8 cellular contexts compared by ENCODE assay signal in the genomic region with DNA sequence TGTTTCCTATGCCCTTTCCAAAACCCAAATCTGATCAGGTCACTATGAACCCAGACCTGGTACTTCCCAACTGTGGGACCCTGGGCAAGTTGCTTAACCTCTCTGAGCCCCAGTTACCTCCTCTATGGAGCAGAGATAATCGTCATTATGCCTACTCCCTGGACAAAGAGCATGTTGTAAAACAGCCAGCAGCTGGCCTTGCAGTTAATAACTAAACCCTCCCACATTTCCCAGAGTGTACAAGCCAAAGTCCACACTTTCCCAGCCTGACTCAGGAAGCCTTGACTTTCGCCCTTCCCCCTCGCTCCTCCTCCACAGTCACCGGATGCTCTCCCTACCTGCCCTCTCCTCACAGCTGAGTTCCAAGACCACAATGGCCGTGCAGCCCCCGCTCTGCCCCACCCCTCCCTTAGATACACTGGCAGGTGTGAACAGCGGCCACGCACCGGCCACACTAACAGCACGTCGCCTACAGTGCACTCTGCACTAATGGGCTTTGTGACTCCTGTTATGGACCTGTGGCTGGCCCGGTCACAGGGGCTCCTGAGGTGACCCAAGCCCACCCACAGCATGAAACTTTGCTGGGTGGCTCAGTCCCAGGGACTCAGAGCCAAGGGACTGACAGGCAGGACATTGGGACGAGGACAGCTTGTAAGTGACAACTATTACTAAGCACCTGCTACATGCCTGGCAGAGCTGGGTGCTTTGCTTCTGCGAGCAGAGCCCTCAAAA. TPM values are rescaled to one million over a fixed set of nuclear protein-coding genes. Genes with fewer than 3 reads are reported as not detected.
DNase-seq lines count a peak whose midpoint lies in the region; TF ChIP-seq lines count a peak whose summit lies in the region.

No MANE protein-coding gene starts in this region.

- intact Hi-C loops in activated T-helper 1 cell treated with anti-CD3 and anti-CD28 coated beads, Interleukin-12 subunit alpha, Interleukin-12 subunit beta, Interleukin-2, Interleukin-4 antibody, amounts not matched to agents 30 ng/mL and 10 ng/mL and 1 ng/mL, durations not matched to agents 14 hours and 24 hours and 36 hours (cut with micrococcal nuclease) = no loop called here

- H3K36me3 Mint-ChIP-seq in brain (peaks cover 3% of the 10 kb centered on the region), type B pancreatic cell (no peaks in the 10 kb centered on the region)
- H3K36me3 Mint-ChIP-seq in activated T-helper 1 cell treated with anti-CD3 and anti-CD28 coated beads, Interleukin-12 subunit alpha, Interleukin-12 subunit beta, Interleukin-2, Interleukin-4 antibody, amounts not matched to agents 30 ng/mL and 10 ng/mL and 1 ng/mL, durations not matched to agents 14 hours and 24 hours and 36 hours (ENCODE audit: low read depth) = no peaks in the 10 kb centered on the region

- in situ Hi-C loops in G401 (cut with HindIII; ENCODE audit: low sequenced_read_pairs) = no loop called here

- H3K4me1 Mint-ChIP-seq in brain (peaks cover 47% of the 10 kb centered on the region), type B pancreatic cell (ENCODE audit: unreplicated experiment) (peaks cover 38% of the 10 kb centered on the region)
- H3K4me1 Mint-ChIP-seq in activated T-helper 1 cell treated with anti-CD3 and anti-CD28 coated beads, Interleukin-12 subunit alpha, Interleukin-12 subunit beta, Interleukin-2, Interleukin-4 antibody, amounts not matched to agents 30 ng/mL and 10 ng/mL and 1 ng/mL, durations not matched to agents 14 hours and 24 hours and 36 hours (ENCODE audit: low read depth) = peaks cover 7% of the 10 kb centered on the region

- H3K27me3 Mint-ChIP-seq in brain = peaks cover 10% of the 10 kb centered on the region
- no peaks in the 10 kb centered on the region for H3K27me3 Mint-ChIP-seq in type B pancreatic cell
- H3K27me3 Mint-ChIP-seq in activated T-helper 1 cell treated with anti-CD3 and anti-CD28 coated beads, Interleukin-12 subunit alpha, Interleukin-12 subunit beta, Interleukin-2, Interleukin-4 antibody, amounts not matched to agents 30 ng/mL and 10 ng/mL and 1 ng/mL, durations not matched to agents 14 hours and 24 hours and 36 hours (ENCODE audit: insufficient read depth) = peaks cover 9% of the 10 kb centered on the region

- H3K4me3 Mint-ChIP-seq in brain (peak overlapping the region in 2 of 5 experiments; percentile 36 to 66), type B pancreatic cell (peak overlapping the region; percentile 85)
- no peak overlapping the region for H3K4me3 Mint-ChIP-seq in activated T-helper 1 cell treated with anti-CD3 and anti-CD28 coated beads, Interleukin-12 subunit alpha, Interleukin-12 subunit beta, Interleukin-2, Interleukin-4 antibody, amounts not matched to agents 30 ng/mL and 10 ng/mL and 1 ng/mL, durations not matched to agents 14 hours and 24 hours and 36 hours

- peak; percentile 31 for DNase-seq in SHP77 (lab: John Stamatoyannopoulos, UW)
- DNase-seq in SHP77 treated with DMSO at 0.1 percent for 48 hours (lab: John Stamatoyannopoulos, UW) = no peak
- DNase-seq in left kidney (ENCODE audit: low read depth, low spot score) = peak; percentile 98
- DNase-seq in type B pancreatic cell (ENCODE audit: extremely low spot score, unreplicated experiment) = no peak
- no peak for DNase-seq in activated T-helper 1 cell treated with anti-CD3 and anti-CD28 coated beads, Interleukin-12 subunit alpha, Interleukin-12 subunit beta, Interleukin-2, Interleukin-4 antibody, amounts not matched to agents 30 ng/mL and 10 ng/mL and 1 ng/mL, durations not matched to agents 14 hours and 24 hours and 36 hours (ENCODE audit: low spot score)
- DNase-seq in G401 (ENCODE audit: low spot score) = no peak
- DNase-seq in cerebellar nuclear complex (lab: John Stamatoyannopoulos, UW) = no peak

- peak overlapping the region; percentile 51 to 97 (median 90) for H3K27ac Mint-ChIP-seq in brain
- H3K27ac Mint-ChIP-seq in type B pancreatic cell = peak overlapping the region; percentile 95
- H3K27ac Mint-ChIP-seq in activated T-helper 1 cell treated with anti-CD3 and anti-CD28 coated beads, Interleukin-12 subunit alpha, Interleukin-12 subunit beta, Interleukin-2, Interleukin-4 antibody, amounts not matched to agents 30 ng/mL and 10 ng/mL and 1 ng/mL, durations not matched to agents 14 hours and 24 hours and 36 hours = no peak overlapping the region

- H3K9me3 Mint-ChIP-seq in brain (peaks cover 0 to 2% (median 0%) of the 10 kb centered on the region in 5 experiments), type B pancreatic cell (no peaks in the 10 kb centered on the region)
- H3K9me3 Mint-ChIP-seq in activated T-helper 1 cell treated with anti-CD3 and anti-CD28 coated beads, Interleukin-12 subunit alpha, Interleukin-12 subunit beta, Interleukin-2, Interleukin-4 antibody, amounts not matched to agents 30 ng/mL and 10 ng/mL and 1 ng/mL, durations not matched to agents 14 hours and 24 hours and 36 hours = no peaks in the 10 kb centered on the region

- no peak for TF ChIP-seq CTCF in brain (conservative IDR thresholded peaks at IDR 0.05)
- TF ChIP-seq CTCF in type B pancreatic cell (conservative IDR thresholded peaks at IDR 0.05) = no peak

RNA-seq across cellular contexts. Expression of a gene that starts 15.6 kb away (rescaled TPM):
- polyA plus RNA-seq in brain (ENCODE audit: insufficient read depth, low read depth, low replicate concordance) = 6.8 TPM
- 0.76 and 0.82 TPM in 2 replicates for total RNA-seq in type B pancreatic cell (ENCODE audit: low replicate concordance)
- total RNA-seq in activated T-helper 1 cell treated with anti-CD3 and anti-CD28 coated beads, Interleukin-12 subunit alpha, Interleukin-12 subunit beta, Interleukin-2, Interleukin-4 antibody, amounts not matched to agents 30 ng/mL and 10 ng/mL and 1 ng/mL, durations not matched to agents 14 hours and 24 hours and 36 hours = 213 and 214 TPM in 2 replicates
- 3.3 and 10.6 TPM in 2 replicates for total RNA-seq in G401 (2014; rRNA removed; shearing (Covaris generic))

RNA-seq across cellular contexts. Expression of a gene that starts 17.4 kb away (rescaled TPM):
- polyA plus RNA-seq in brain (ENCODE audit: insufficient read depth, low read depth, low replicate concordance) = 3.7 TPM
- 9.9 and 14.8 TPM in 2 replicates for total RNA-seq in type B pancreatic cell (ENCODE audit: low replicate concordance)
- total RNA-seq in activated T-helper 1 cell treated with anti-CD3 and anti-CD28 coated beads, Interleukin-12 subunit alpha, Interleukin-12 subunit beta, Interleukin-2, Interleukin-4 antibody, amounts not matched to agents 30 ng/mL and 10 ng/mL and 1 ng/mL, durations not matched to agents 14 hours and 24 hours and 36 hours = not detected in 2 replicates
- total RNA-seq in G401 (2014; rRNA removed; shearing (Covaris generic)) = 18.3 and 26.0 TPM in 2 replicates

RNA-seq across cellular contexts. Expression of a gene that starts 58.5 kb away (rescaled TPM):
- polyA plus RNA-seq in brain (ENCODE audit: insufficient read depth, low read depth, low replicate concordance) = 69.7 TPM
- total RNA-seq in type B pancreatic cell (ENCODE audit: low replicate concordance) = 20.5 and 30.4 TPM in 2 replicates
- 1.1 and 1.5 TPM in 2 replicates for total RNA-seq in activated T-helper 1 cell treated with anti-CD3 and anti-CD28 coated beads, Interleukin-12 subunit alpha, Interleukin-12 subunit beta, Interleukin-2, Interleukin-4 antibody, amounts not matched to agents 30 ng/mL and 10 ng/mL and 1 ng/mL, durations not matched to agents 14 hours and 24 hours and 36 hours
- total RNA-seq in G401 (2014; rRNA removed; shearing (Covaris generic)) = 25.2 and 32.6 TPM in 2 replicates

Comparison
In these comparisons a context has a peak if more than half of its experiments do, and no peak if none do; other contexts are left out.
1. DNase-seq: peak in SHP77 (2 of 2) and left kidney (single experiment); none in SHP77 treated with DMSO at 0.1 percent for 48 hours (single experiment), type B pancreatic cell (single experiment), activated T-helper 1 cell treated with anti-CD3 and anti-CD28 coated beads, Interleukin-12 subunit alpha, Interleukin-12 subunit beta, Interleukin-2, Interleukin-4 antibody, amounts not matched to agents 30 ng/mL and 10 ng/mL and 1 ng/mL, durations not matched to agents 14 hours and 24 hours and 36 hours (single experiment), G401 (single experiment) and cerebellar nuclear complex (0 of 2).
2. RNA of a gene that starts 15.6 kb away (total RNA-seq): 213 to 214 TPM in activated T-helper 1 cell treated with anti-CD3 and anti-CD28 coated beads, Interleukin-12 subunit alpha, Interleukin-12 subunit beta, Interleukin-2, Interleukin-4 antibody, amounts not matched to agents 30 ng/mL and 10 ng/mL and 1 ng/mL, durations not matched to agents 14 hours and 24 hours and 36 hours; 3.3 to 10.6 TPM in G401 and 0.76 to 0.82 TPM in type B pancreatic cell; every median in the first group is over 10 times any median in the second.
3. RNA of a gene that starts 17.4 kb away (total RNA-seq): 18.3 to 26.0 TPM in G401 and 9.9 to 14.8 TPM in type B pancreatic cell; not detected in activated T-helper 1 cell treated with anti-CD3 and anti-CD28 coated beads, Interleukin-12 subunit alpha, Interleukin-12 subunit beta, Interleukin-2, Interleukin-4 antibody, amounts not matched to agents 30 ng/mL and 10 ng/mL and 1 ng/mL, durations not matched to agents 14 hours and 24 hours and 36 hours; every median in the first group is over 10 times any median in the second.